21 cellular contexts compared by ENCODE assay signal in the genomic region with DNA sequence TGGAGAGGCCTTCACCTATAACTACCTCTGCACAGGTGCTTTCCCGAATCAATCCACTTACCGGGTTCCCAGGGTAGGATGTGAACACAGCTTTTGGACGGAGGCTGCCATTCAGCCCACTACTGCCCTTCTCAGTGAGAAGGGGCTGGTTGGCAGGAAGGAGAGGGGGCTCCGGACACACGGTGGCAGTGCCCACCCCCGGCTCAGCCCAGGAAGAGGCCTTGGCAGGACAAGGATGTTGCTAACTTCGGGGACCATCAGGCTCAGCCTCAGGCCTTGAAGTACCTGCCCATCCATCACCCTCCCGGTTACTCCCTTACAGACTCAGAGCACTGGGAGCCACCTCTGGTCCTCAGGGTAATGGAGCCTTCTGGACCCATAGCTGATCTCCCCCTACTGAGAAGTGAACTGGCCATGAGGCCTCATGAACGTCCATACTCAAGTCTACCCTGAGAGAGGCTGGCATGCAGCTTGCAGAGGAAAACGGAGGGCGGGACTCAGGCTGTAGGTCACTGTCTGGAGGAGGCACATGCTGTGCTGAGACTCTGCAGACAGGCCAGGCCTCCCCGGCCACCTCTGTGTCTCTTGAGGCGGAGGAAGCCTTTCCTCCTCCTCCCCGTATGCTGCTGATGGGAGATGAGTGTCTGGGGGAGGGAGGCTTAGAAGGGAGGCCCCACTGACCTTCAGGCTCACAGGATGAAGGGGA.
"Had no signal": no experiment of that assay in that cellular context is flagged by ENCODE, and none has a peak within 500 bp of the region (broad histone marks: within the 10 kb centered on the region; RNA-seq: fewer than 3 reads in every experiment).

No MANE protein-coding gene starts in this region.

- DNase-seq: activated CD4-positive, alpha-beta T cell treated with anti-CD3 and anti-CD28 coated beads for 36 hours; activated CD4-positive, CD25-positive, alpha-beta regulatory T cell; activated CD8-positive, alpha-beta memory T cell treated with anti-CD3 and anti-CD28 coated beads, Interleukin-2, amount 10 ng/mL, durations not matched to agents 7 days and 5 days; activated CD8-positive, alpha-beta T cell treated with anti-CD3 and anti-CD28 coated beads, Interleukin-2, amount 10 ng/mL, durations not matched to agents 7 days and 5 days; activated T-cell treated with anti-CD3 and anti-CD28 coated beads, Interleukin-2, amount 50 U/mL, for 48 hours; body of pancreas; cortex of kidney; endodermal cell; foreskin fibroblast; head of caudate nucleus; lower lobe of right lung; mesenchymal stem cell; stimulated activated CD4-positive, alpha-beta T cell treated with anti-CD3 and anti-CD28 coated beads, Interleukin-2, amount 100 ng/mL, for 48 hours; stimulated activated naive CD8-positive, alpha-beta T cell treated with anti-CD3 and anti-CD28 coated beads, Interleukin-15, amount 100 ng/mL, for 72 hours had no signal

- H3K27ac ChIP-seq: body of pancreas, lower lobe of right lung, parathyroid adenoma, right atrium auricular region, tibial artery had no signal

- H3K27ac Mint-ChIP-seq: activated CD4-positive, alpha-beta T cell treated with anti-CD3 and anti-CD28 coated beads for 36 hours; activated CD8-positive, alpha-beta memory T cell treated with anti-CD3 and anti-CD28 coated beads, Interleukin-2, amount 10 ng/mL, durations not matched to agents 7 days and 5 days; activated CD8-positive, alpha-beta T cell treated with anti-CD3 and anti-CD28 coated beads, Interleukin-2, amount 10 ng/mL, durations not matched to agents 7 days and 5 days; activated naive CD8-positive, alpha-beta T cell; activated T-helper 2 cell treated with anti-CD3 and anti-CD28 coated beads, Interferon-gamma antibody, Interleukin-2, Interleukin-4, amounts not matched to agents 10 μg/mL and 5 μg/mL and 100 μg/mL, durations not matched to agents 14 hours and 24 hours and 36 hours; endodermal cell; nephron had no signal

- H3K36me3 Mint-ChIP-seq: activated CD8-positive, alpha-beta memory T cell treated with anti-CD3 and anti-CD28 coated beads, Interleukin-2, amount 10 ng/mL, durations not matched to agents 7 days and 5 days; activated naive CD8-positive, alpha-beta T cell had no signal

- H3K4me1 Mint-ChIP-seq: activated CD4-positive, alpha-beta T cell treated with anti-CD3 and anti-CD28 coated beads for 36 hours; activated CD8-positive, alpha-beta memory T cell treated with anti-CD3 and anti-CD28 coated beads, Interleukin-2, amount 10 ng/mL, durations not matched to agents 7 days and 5 days; endodermal cell; nephron; stimulated activated naive CD8-positive, alpha-beta T cell treated with anti-CD3 and anti-CD28 coated beads, Interleukin-15, amount 100 ng/mL, for 72 hours had no signal

- H3K9me3 Mint-ChIP-seq: activated T-helper 2 cell treated with anti-CD3 and anti-CD28 coated beads, Interferon-gamma antibody, Interleukin-2, Interleukin-4, amounts not matched to agents 10 μg/mL and 5 μg/mL and 100 μg/mL, durations not matched to agents 14 hours and 24 hours and 36 hours; endodermal cell; nephron; stimulated activated naive CD8-positive, alpha-beta T cell treated with anti-CD3 and anti-CD28 coated beads, Interleukin-15, amount 100 ng/mL, for 72 hours had no signal

- H3K9me3 ChIP-seq: body of pancreas, lower lobe of right lung, right atrium auricular region, tibial artery had no signal

- H3K27me3 ChIP-seq: body of pancreas, right atrium auricular region had no signal

- ATAC-seq: activated CD4-positive, alpha-beta T cell treated with anti-CD3 and anti-CD28 coated beads for 36 hours; activated CD8-positive, alpha-beta memory T cell treated with anti-CD3 and anti-CD28 coated beads, Interleukin-2, amount 10 ng/mL, durations not matched to agents 7 days and 5 days; activated CD8-positive, alpha-beta T cell treated with anti-CD3 and anti-CD28 coated beads, Interleukin-2, amount 10 ng/mL, durations not matched to agents 7 days and 5 days; body of pancreas; esophagus mucosa; lower lobe of right lung; stimulated activated naive CD8-positive, alpha-beta T cell treated with anti-CD3 and anti-CD28 coated beads, Interleukin-15, amount 100 ng/mL, for 72 hours had no signal

- H3K9ac ChIP-seq: parathyroid adenoma had no signal

- H2AFZ ChIP-seq: parathyroid adenoma had no signal

- H3K4me3 Mint-ChIP-seq: activated CD4-positive, alpha-beta T cell treated with anti-CD3 and anti-CD28 coated beads for 36 hours; activated CD8-positive, alpha-beta memory T cell treated with anti-CD3 and anti-CD28 coated beads, Interleukin-2, amount 10 ng/mL, durations not matched to agents 7 days and 5 days; activated CD8-positive, alpha-beta T cell treated with anti-CD3 and anti-CD28 coated beads, Interleukin-2, amount 10 ng/mL, durations not matched to agents 7 days and 5 days; activated naive CD8-positive, alpha-beta T cell; endodermal cell; nephron; stimulated activated naive CD8-positive, alpha-beta T cell treated with anti-CD3 and anti-CD28 coated beads, Interleukin-15, amount 100 ng/mL, for 72 hours had no signal

- H3K36me3 ChIP-seq: lower lobe of right lung, right atrium auricular region, tibial artery had no signal

- H3K4me1 ChIP-seq: body of pancreas, lower lobe of right lung, parathyroid adenoma had no signal

- H3K4me3 ChIP-seq: body of pancreas, lower lobe of right lung, right atrium auricular region, tibial artery had no signal
